In the genomic region with DNA sequence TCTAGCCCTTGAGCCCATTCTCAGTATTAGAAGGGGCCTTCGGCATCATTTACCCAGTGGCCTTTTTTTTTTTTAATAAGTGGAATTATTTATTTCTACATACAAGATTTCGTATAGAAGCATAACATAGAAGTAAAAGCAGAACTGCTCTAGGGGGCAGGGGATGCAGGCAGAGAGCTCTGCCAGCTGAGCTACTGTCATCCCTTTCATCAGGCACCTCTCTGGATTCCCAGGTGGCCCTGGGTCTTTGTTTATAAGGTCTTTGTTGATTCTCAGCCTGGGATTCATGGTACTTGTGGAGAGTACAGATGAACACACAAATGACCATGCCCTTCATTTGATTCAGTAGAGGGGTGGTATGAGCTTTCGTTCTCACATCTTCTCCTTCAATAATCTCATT, we compare ENCODE assay signal across 9 cellular contexts.
DNase-seq lines count a peak whose midpoint lies in the region; ATAC-seq and TF ChIP-seq lines count a peak whose summit lies in the region.
"Had no signal": no experiment of that assay in that cellular context is flagged by ENCODE, and none has a peak within 500 bp of the region (broad histone marks: within the 10 kb centered on the region; RNA-seq: fewer than 3 reads in every experiment).

No MANE protein-coding gene starts in this region.

- H3K27me3 ChIP-seq in duodenal mucosa (ENCODE audit: control insufficient read depth in 1 of 2, insufficient read depth in 2 of 2, low read length in 2 of 2): no peaks in the 10 kb centered on the region

- ATAC-seq in GM19324 (IDR thresholded peaks at IDR 0.05; ENCODE audit: low FRiP score, unreplicated experiment) (no peak), omental fat pad (ENCODE audit: low FRiP score) (no peak), GM21390 (IDR thresholded peaks at IDR 0.05; ENCODE audit: unreplicated experiment) (no peak)
- no peak for ATAC-seq in stimulated activated naive CD8-positive, alpha-beta T cell treated with anti-CD3 and anti-CD28 coated beads, Interleukin-15, amount 100 ng/mL, for 72 hours

- H3K4me3 Mint-ChIP-seq in osteocyte (ENCODE audit: unreplicated experiment): no peak overlapping the region
- no peak overlapping the region for H3K4me3 Mint-ChIP-seq in stimulated activated naive CD8-positive, alpha-beta T cell treated with anti-CD3 and anti-CD28 coated beads, Interleukin-15, amount 100 ng/mL, for 72 hours

- TF ChIP-seq CTCF in osteocyte (IDR thresholded peaks at IDR 0.05): no peak
- no peak for TF ChIP-seq CTCF in omental fat pad (IDR thresholded peaks at IDR 0.05)

- no peaks in the 10 kb centered on the region for H3K27me3 Mint-ChIP-seq in osteocyte (ENCODE audit: unreplicated experiment)
- H3K27me3 Mint-ChIP-seq in stimulated activated naive CD8-positive, alpha-beta T cell treated with anti-CD3 and anti-CD28 coated beads, Interleukin-15, amount 100 ng/mL, for 72 hours: peaks cover 34% of the 10 kb centered on the region

- H3K4me3 ChIP-seq in duodenal mucosa (ENCODE audit: low read depth in 1 of 2, low read length in 2 of 2): peak overlapping the region; percentile 46 to 48

- H3K27ac Mint-ChIP-seq in osteocyte (ENCODE audit: unreplicated experiment): peak overlapping the region; percentile 88
- no peak overlapping the region for H3K27ac Mint-ChIP-seq in stimulated activated naive CD8-positive, alpha-beta T cell treated with anti-CD3 and anti-CD28 coated beads, Interleukin-15, amount 100 ng/mL, for 72 hours

- no peaks in the 10 kb centered on the region for H3K9me3 ChIP-seq in duodenal mucosa (ENCODE audit: control insufficient read depth in 1 of 2, low read length in 2 of 2)

- H3K4me1 ChIP-seq in duodenal mucosa (ENCODE audit: control insufficient read depth in 1 of 2, insufficient read depth in 2 of 2, low read length in 2 of 2): peaks cover 31 to 42% of the 10 kb centered on the region in 2 donors

- H3K9ac ChIP-seq in duodenal mucosa (ENCODE audit: low read depth in 1 of 2, low read length in 2 of 2): peak overlapping the region; percentile 39 to 50

- DNase-seq in COLO668 (lab: John Stamatoyannopoulos, UW; ENCODE audit: unreplicated experiment) (peak; percentile 12), NCI-H187 (lab: John Stamatoyannopoulos, UW) (peak; percentile 36 to 67), osteocyte (ENCODE audit: extremely low spot score, unreplicated experiment) (no peak), omental fat pad (ENCODE audit: low spot score) (no peak)
- DNase-seq in stimulated activated naive CD8-positive, alpha-beta T cell treated with anti-CD3 and anti-CD28 coated beads, Interleukin-15, amount 100 ng/mL, for 72 hours: no peak
- DNase-seq: NCI-H2171 treated with DMSO at 0.1 percent for 48 hours had no signal

- H3K9me3 Mint-ChIP-seq in osteocyte (ENCODE audit: unreplicated experiment): no peaks in the 10 kb centered on the region
- H3K9me3 Mint-ChIP-seq in stimulated activated naive CD8-positive, alpha-beta T cell treated with anti-CD3 and anti-CD28 coated beads, Interleukin-15, amount 100 ng/mL, for 72 hours: no peaks in the 10 kb centered on the region

- no peaks in the 10 kb centered on the region for H3K36me3 Mint-ChIP-seq in osteocyte (ENCODE audit: unreplicated experiment)

- H3K4me1 Mint-ChIP-seq in osteocyte (ENCODE audit: unreplicated experiment): peaks cover 37% of the 10 kb centered on the region
- H3K4me1 Mint-ChIP-seq in stimulated activated naive CD8-positive, alpha-beta T cell treated with anti-CD3 and anti-CD28 coated beads, Interleukin-15, amount 100 ng/mL, for 72 hours: peaks cover 13% of the 10 kb centered on the region

- no peaks in the 10 kb centered on the region for H3K36me3 ChIP-seq in duodenal mucosa (ENCODE audit: control insufficient read depth in 1 of 2, insufficient read depth in 2 of 2, low read length in 2 of 2)

- H3K27ac ChIP-seq in duodenal mucosa (ENCODE audit: low read depth, low read length): no peak overlapping the region

Comparison
In these comparisons a context has a peak if more than half of its experiments do, and no peak if none do; other contexts are left out.
1. DNase-seq: peak in COLO668 (single experiment) and NCI-H187 (2 of 2); none in osteocyte (single experiment), stimulated activated naive CD8-positive, alpha-beta T cell treated with anti-CD3 and anti-CD28 coated beads, Interleukin-15, amount 100 ng/mL, for 72 hours (0 of 2) and omental fat pad (single experiment).